ENCODE assay signal across 12 cellular contexts in the genomic region with DNA sequence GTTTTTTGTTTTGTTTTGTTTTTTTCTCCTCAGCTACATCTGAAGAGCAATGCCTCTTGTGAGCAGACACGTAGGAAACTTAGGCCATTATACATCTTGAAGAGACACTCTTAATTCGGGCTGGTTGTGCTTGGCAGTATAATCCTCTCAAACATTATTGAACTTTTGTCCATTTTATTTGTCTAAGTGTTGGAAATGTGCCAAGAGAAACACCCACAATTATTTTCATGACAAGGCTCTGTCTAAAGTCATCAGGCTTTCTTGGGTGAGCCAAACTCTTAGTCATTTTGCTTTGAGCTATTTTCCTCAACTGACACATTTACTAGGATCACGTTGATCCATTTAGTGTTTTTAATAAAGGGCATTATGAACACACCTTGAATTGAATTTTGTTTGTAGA. TPM values are rescaled to one million over a fixed set of nuclear protein-coding genes. Genes with fewer than 3 reads are reported as not detected.
DNase-seq lines count a peak whose midpoint lies in the region; ATAC-seq and TF ChIP-seq lines count a peak whose summit lies in the region.
"Had no signal": no experiment of that assay in that cellular context is flagged by ENCODE, and none has a peak within 500 bp of the region (broad histone marks: within the 10 kb centered on the region; RNA-seq: fewer than 3 reads in every experiment).

No MANE protein-coding gene starts in this region.

- H3K4me3 ChIP-seq in astrocyte of the cerebellum (ENCODE audit: low read depth, low read length) (no peak overlapping the region), kidney epithelial cell (ENCODE audit: low read depth, low read length) (no peak overlapping the region), aorta (ENCODE audit: low read length in 2 of 2) (no peak overlapping the region)

- no peak for TF ChIP-seq CTCF in astrocyte of the cerebellum (IDR thresholded peaks at IDR 0.05; ENCODE audit: low read depth, low read length, missing control alignments)
- no peak for TF ChIP-seq CTCF in kidney epithelial cell (IDR thresholded peaks at IDR 0.05; ENCODE audit: insufficient read depth, low read length, poor library complexity, severe bottlenecking)

- no peaks in the 10 kb centered on the region for H3K4me1 ChIP-seq in aorta (ENCODE audit: control insufficient read depth in 1 of 2, insufficient read depth in 2 of 2, low read length in 2 of 2)

- H3K36me3 ChIP-seq in kidney epithelial cell (ENCODE audit: control insufficient read depth, insufficient read depth, low read length) (no peaks in the 10 kb centered on the region), aorta (ENCODE audit: control insufficient read depth in 1 of 2, insufficient read depth in 2 of 2, low read length in 1 of 2) (no peaks in the 10 kb centered on the region)

- in situ Hi-C loops in astrocyte of the cerebellum (cut with HindIII; ENCODE audit: low sequenced_read_pairs) = no loop called here

- H3K27me3 ChIP-seq in kidney epithelial cell (ENCODE audit: control insufficient read depth, insufficient read depth, low read length) (no peaks in the 10 kb centered on the region), aorta (ENCODE audit: control insufficient read depth in 1 of 2, insufficient read depth in 2 of 2, low read length in 1 of 2) (no peaks in the 10 kb centered on the region)

- 14 to 15% methylated on average over 3 of the region's 3 CpGs for WGBS in aorta, 2 donors

- no peak overlapping the region for H3K27ac ChIP-seq in aorta (ENCODE audit: low read depth in 1 of 2, low read length in 2 of 2)

- no peaks in the 10 kb centered on the region for H3K9me3 ChIP-seq in aorta (ENCODE audit: control insufficient read depth, low read length)
- H3K9me3 ChIP-seq: SK-N-SH had no signal

- ATAC-seq in GM18868 (IDR thresholded peaks at IDR 0.05; ENCODE audit: unreplicated experiment) (no peak), HG03025 (IDR thresholded peaks at IDR 0.05; ENCODE audit: low FRiP score, unreplicated experiment) (no peak), aorta (ENCODE audit: low FRiP score) (no peak)

- intact Hi-C loops in aorta (cut with DNase I) = no loop called here

- DNase-seq in AG08395 (ENCODE audit: low spot score) = peak; percentile 6
- DNase-seq in NCI-H1105 (lab: John Stamatoyannopoulos, UW) = peak; percentile 56
- DNase-seq in astrocyte of the cerebellum (ENCODE audit: low read depth) = peak; percentile 71
- peak; percentile 32 for DNase-seq in kidney epithelial cell (ENCODE audit: low read depth)
- DNase-seq in hippocampal formation (lab: John Stamatoyannopoulos, UW) = no peak
- DNase-seq in aorta = no peak
- DNase-seq: activated CD4-positive, alpha-beta memory T cell treated with anti-CD3 and anti-CD28 coated beads for 36 hours; activated naive CD8-positive, alpha-beta T cell treated with anti-CD3 and anti-CD28 coated beads, Interleukin-2, amount 10 ng/mL, durations not matched to agents 7 days and 5 days; erythroblast; SK-N-SH had no signal

RNA-seq across cellular contexts. Expression of gene RERGL, which starts 51.6 kb away (rescaled TPM):
- total RNA-seq in kidney epithelial cell (not detected in 2 replicates), aorta (10 to 100 TPM in 1 of 2 donors, 1 to 10 TPM in 1; 6.9 to 30.6 TPM)
- polyA plus RNA-seq in aorta = 1 to 10 TPM; 2.3 to 3.5 TPM
- total RNA-seq: activated CD4-positive, alpha-beta memory T cell treated with anti-CD3 and anti-CD28 coated beads for 36 hours; activated naive CD8-positive, alpha-beta T cell treated with anti-CD3 and anti-CD28 coated beads, Interleukin-2, amount 10 ng/mL, durations not matched to agents 7 days and 5 days had no signal

Comparison
In these comparisons a context has a peak if more than half of its experiments do, and no peak if none do; other contexts are left out.
1. DNase-seq: peak in AG08395 (single experiment), NCI-H1105 (single experiment), astrocyte of the cerebellum (single experiment) and kidney epithelial cell (single experiment); none in hippocampal formation (0 of 2) and aorta (0 of 2).